12 cellular contexts compared by ENCODE assay signal in genomic region chr7:111873963-111874693, GRCh38.
DNase-seq lines count a peak whose midpoint lies in the region; ATAC-seq, FAIRE-seq and TF ChIP-seq lines count a peak whose summit lies in the region.
"Had no signal": no experiment of that assay in that cellular context is flagged by ENCODE, and none has a peak within 500 bp of the region (broad histone marks: within the 10 kb centered on the region; RNA-seq: fewer than 3 reads in every experiment).

No MANE protein-coding gene starts in this region.

- POLR2A ChIA-PET in H1 (lab: Charles Lee; ENCODE audit: partially characterized antibody) = interaction anchor here (1.4 kb wide), 1 partner anchor 20 kb away, joined by 3 read pairs; no protein-coding TSS in a partner anchor

- H3K23ac ChIP-seq in H1 (ENCODE audit: insufficient read length) = no peak overlapping the region

- CTCF ChIA-PET in H1 (lab: Charles Lee; ENCODE audit: partially characterized antibody) = interaction anchor here (0.6 to 2.7 kb wide), 5 partner anchors 19 to 547 kb away, joined by 3 to 10 read pairs (median 3); no protein-coding TSS in a partner anchor

- no peak overlapping the region for H3K4ac ChIP-seq in H1 (replicated peaks; ENCODE audit: insufficient read length, low read depth, low read length)

- 0 out of 2 replicates have a peak overlapping the region, but pooled peaks have one; percentile 31 for H2BK15ac ChIP-seq in H1 (ENCODE audit: low read length)

- 0 out of 2 replicates have a peak overlapping the region, but pooled peaks have one; percentile 30 for H2AK5ac ChIP-seq in H1 (ENCODE audit: low read depth, low read length)

- no peak for TF ChIP-seq RAD21 in H1 (IDR thresholded peaks at IDR 0.05 in 1 of 2, conservative IDR thresholded peaks at IDR 0.05 in 1 of 2; ENCODE audit: low read depth in 2 of 2, low read length in 2 of 2)

- TF ChIP-seq CTCF in left ventricle myocardium inferior (IDR thresholded peaks at IDR 0.05; ENCODE audit: borderline replicate concordance) (no peak), H1 (IDR thresholded peaks at IDR 0.05; ENCODE audit: control extremely low read depth in 1 of 3, insufficient read depth in 1 of 3, low read depth in 1 of 3, low read length in 3 of 3) (no peak), left lung (IDR thresholded peaks at IDR 0.05) (no peak)

- no peaks in the 10 kb centered on the region for H4K20me1 ChIP-seq in H1 (replicated peaks in 1 of 2; ENCODE audit: control insufficient read depth in 1 of 2, insufficient read depth in 2 of 2, low read length in 2 of 2)

- intact Hi-C loops in left ventricle myocardium inferior (cut with micrococcal nuclease) (no loop called here), left ventricle myocardium superior (cut with micrococcal nuclease) (no loop called here), left lung (cut with DNase I) (no loop called here), aorta (cut with DNase I) (loop anchor here in 1 of 2 donors (10.0 kb wide), 1 partner anchor 541 kb away; no protein-coding TSS in a partner anchor)

- no peak for TF ChIP-seq EP300 in H1 (IDR thresholded peaks at IDR 0.05; ENCODE audit: borderline replicate concordance in 1 of 2, low read depth in 2 of 2, low read length in 2 of 2)

- peak overlapping the region; percentile 67; the same call in 1 of the 2 replicates for H2BK5ac ChIP-seq in H1 (ENCODE audit: low read depth, low read length)

- no peaks in the 10 kb centered on the region; the same call in 1 of the 2 replicates for H3K23me2 ChIP-seq in H1 (ENCODE audit: low read depth, low read length)

- 35% methylated on average over 2 of the region's 2 CpGs; no CpG with 5 or more reads in 1 of the 2 experiments for WGBS in H1 (ENCODE audit: extremely low coverage in 1 of 2, insufficient coverage in 1 of 2, insufficient read length in 1 of 2, insufficient replicate concordance in 2 of 2, low coverage in 1 of 2, low lambda C conversion rate in 2 of 2, missing lambda C conversion rate in 1 of 2), 2 experiments
- 7 to 8% methylated on average over 2 of the region's 2 CpGs for WGBS in aorta, 2 donors

- no peaks in the 10 kb centered on the region for H3K27me3 ChIP-seq in left ventricle myocardium inferior (ENCODE audit: low read depth)
- H3K27me3 ChIP-seq in H1 (replicated peaks in 1 of 4; ENCODE audit: control insufficient read depth in 3 of 4, extremely low read depth in 1 of 4, insufficient read depth in 3 of 4, low read length in 3 of 4) = no peaks in the 10 kb centered on the region
- no peaks in the 10 kb centered on the region for H3K27me3 ChIP-seq in left lung
- no peaks in the 10 kb centered on the region for H3K27me3 ChIP-seq in aorta (ENCODE audit: control insufficient read depth in 1 of 2, insufficient read depth in 2 of 2, low read length in 1 of 2)

- H3K4me2 ChIP-seq in H1 (ENCODE audit: insufficient read depth in 1 of 2, low read depth in 2 of 2, low read length in 2 of 2) = peak overlapping the region; percentile 28 to 33; a peak in 3 of 4 replicates

- H4K8ac ChIP-seq in H1 (ENCODE audit: extremely low read depth, insufficient read depth, low read length) = no peak overlapping the region

- ATAC-seq in left ventricle myocardium superior = no peak
- ATAC-seq in left lung = no peak
- no peak for ATAC-seq in aorta (ENCODE audit: low FRiP score)
- ATAC-seq in GM19463 (IDR thresholded peaks at IDR 0.05; ENCODE audit: unreplicated experiment) = no peak

- H3K4me3 ChIP-seq in left ventricle myocardium inferior (no peak overlapping the region), H1 (ENCODE audit: extremely low read depth in 1 of 4, insufficient read depth in 2 of 4, low read depth in 3 of 4, low read length in 4 of 4) (no peak overlapping the region), left lung (no peak overlapping the region), aorta (ENCODE audit: low read length in 2 of 2) (no peak overlapping the region)

- no peak overlapping the region for H2BK120ac ChIP-seq in H1 (replicated peaks; ENCODE audit: low read depth, low read length)

- H3K18ac ChIP-seq in H1 (ENCODE audit: extremely low read depth, low read length) = peak overlapping the region; percentile 36; the same call in 1 of the 2 replicates

- H3K79me2 ChIP-seq in H1 (ENCODE audit: control insufficient read depth in 1 of 2, insufficient read depth in 2 of 2, low read length in 2 of 2) = no peaks in the 10 kb centered on the region

- H3K9me3 ChIP-seq in left ventricle myocardium inferior (replicated peaks) (no peaks in the 10 kb centered on the region), H1 (ENCODE audit: insufficient read depth in 2 of 2, low read depth in 1 of 2, low read length in 1 of 2) (no peaks in the 10 kb centered on the region; a peak in 1 of 4 replicates), left lung (no peaks in the 10 kb centered on the region), aorta (ENCODE audit: control insufficient read depth, low read length) (no peaks in the 10 kb centered on the region)

- H4K91ac ChIP-seq in H1 (replicated peaks; ENCODE audit: insufficient read length, low read length) = no peak overlapping the region

- no peaks in the 10 kb centered on the region for H3K79me1 ChIP-seq in H1 (ENCODE audit: low read depth, low read length)

- FAIRE-seq in H1 (lab: Jason Lieb, UNC) (no peak), urothelium cell line (lab: Jason Lieb, UNC) (no peak)
- FAIRE-seq: small intestine had no signal

- no peak overlapping the region for H2BK20ac ChIP-seq in H1 (ENCODE audit: low read length)

- H2BK12ac ChIP-seq in H1 (ENCODE audit: low read depth, low read length) = peak overlapping the region; percentile 62; the same call in 1 of the 2 replicates

- H3K14ac ChIP-seq in H1 (ENCODE audit: insufficient read length) = no peak overlapping the region

- TF ChIP-seq POLR2A in H1 (IDR thresholded peaks at IDR 0.05; ENCODE audit: control extremely low read depth in 1 of 2, low read depth in 2 of 2, low read length in 2 of 2) = no peak

- no peak overlapping the region for H4K5ac ChIP-seq in H1 (ENCODE audit: insufficient read length, low read depth, low read length)

- H3K27ac ChIP-seq in left ventricle myocardium inferior (replicated peaks) = peak overlapping the region; percentile 76
- H3K27ac ChIP-seq in H1 (ENCODE audit: low read depth, low read length) = no peak overlapping the region
- H3K27ac ChIP-seq in left lung = peak overlapping the region; percentile 33 to 49
- peak overlapping the region; percentile 47 to 92 for H3K27ac ChIP-seq in aorta (ENCODE audit: low read depth in 1 of 2, low read length in 2 of 2)

- H2AFZ ChIP-seq in H1 (ENCODE audit: low read length) = peak overlapping the region; percentile 45; the same call in 1 of the 2 replicates

- H3K9ac ChIP-seq in H1 (replicated peaks in 1 of 4; ENCODE audit: extremely low read depth in 1 of 4, low read depth in 3 of 4, low read length in 3 of 4) = no peak overlapping the region

- peaks cover 7% of the 10 kb centered on the region for H3K36me3 ChIP-seq in left ventricle myocardium inferior
- peaks cover 0 to 2% (median 0%) of the 10 kb centered on the region in 4 experiments; a peak in 1 of 8 replicates for H3K36me3 ChIP-seq in H1 (ENCODE audit: control insufficient read depth in 2 of 4, insufficient read depth in 4 of 4, low read length in 3 of 4)
- H3K36me3 ChIP-seq in left lung = peaks cover 0 to 7% of the 10 kb centered on the region in 2 donors
- no peaks in the 10 kb centered on the region for H3K36me3 ChIP-seq in aorta (ENCODE audit: control insufficient read depth in 1 of 2, insufficient read depth in 2 of 2, low read length in 1 of 2)

- H3K4me1 ChIP-seq in left ventricle myocardium inferior (peaks cover 29% of the 10 kb centered on the region), H1 (replicated peaks in 1 of 4; ENCODE audit: control insufficient read depth in 3 of 4, insufficient read depth in 4 of 4, low read length in 3 of 4) (peaks cover 2 to 20% (median 6%) of the 10 kb centered on the region in 4 experiments), left lung (peaks cover 0 to 5% of the 10 kb centered on the region in 2 donors), aorta (ENCODE audit: control insufficient read depth in 1 of 2, insufficient read depth in 2 of 2, low read length in 2 of 2) (peaks cover 0 to 4% of the 10 kb centered on the region in 2 donors)

- H3K56ac ChIP-seq in H1 (replicated peaks; ENCODE audit: insufficient read length, low read depth, low read length) = peak overlapping the region; percentile 1

- no peak for DNase-seq in left ventricle myocardium inferior
- DNase-seq in left ventricle myocardium superior = no peak
- no peak for DNase-seq in H1 (ENCODE audit: low read depth in 1 of 2, low spot score in 2 of 2)
- DNase-seq in left lung = no peak
- DNase-seq in aorta = no peak
- no peak for DNase-seq in SHP77 (lab: John Stamatoyannopoulos, UW)
- no peak for DNase-seq in urothelium cell line (ENCODE audit: low spot score)
- DNase-seq: activated gamma-delta T cell, NCI-H748 treated with DMSO at 0.1 percent for 48 hours, SHP77 treated with DMSO at 0.1 percent for 48 hours, small intestine had no signal

TF ChIP-seq in H1, 55 proteins besides CTCF, POLR2A, EP300 and RAD21:
- TF ChIP-seq TAF7 (optimal IDR thresholded peaks at IDR 0.05; ENCODE audit: borderline replicate concordance, low read depth, low read length) (no peak), KDM1A (IDR thresholded peaks at IDR 0.05; ENCODE audit: borderline replicate concordance, low read length) (no peak)
